In the genomic region with DNA sequence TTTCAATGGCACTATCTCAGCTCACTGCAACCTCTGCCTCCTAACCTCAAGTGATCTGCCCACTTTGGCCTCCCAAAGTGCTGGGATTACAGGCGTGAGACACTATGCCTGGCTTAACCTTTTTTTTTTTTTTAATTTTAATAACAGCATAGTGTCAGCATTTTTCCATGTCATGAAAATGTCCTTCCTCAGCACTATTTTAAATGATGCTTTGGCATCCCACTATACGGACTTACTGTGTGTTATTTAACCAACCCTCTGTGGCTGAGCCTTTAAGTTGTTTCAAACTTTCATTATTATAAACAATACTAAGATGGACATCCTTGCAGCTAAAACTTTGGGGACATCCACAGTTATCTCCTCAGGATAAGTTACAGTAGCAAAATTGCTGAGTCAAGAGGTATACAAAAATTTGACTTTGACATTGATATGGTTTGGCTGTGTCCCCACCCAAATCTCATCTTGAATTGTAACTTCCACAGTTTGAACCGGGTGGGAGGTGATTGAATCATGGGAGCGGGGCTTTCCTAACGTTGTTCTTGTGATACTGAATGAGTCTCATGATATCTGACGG, we compare ENCODE assay signal across 6 cellular contexts.
"Had no signal": no experiment of that assay in that cellular context is flagged by ENCODE, and none has a peak within 500 bp of the region (broad histone marks: within the 10 kb centered on the region; RNA-seq: fewer than 3 reads in every experiment).

No MANE protein-coding gene starts in this region.

- H3K9me3 Mint-ChIP-seq: IgD-negative memory B cell had no signal

- H3K27ac Mint-ChIP-seq: IgD-negative memory B cell had no signal

- H3K27ac ChIP-seq: HL-60 had no signal

- DNase-seq: GOT3, H7, HCEC 1CT, KG1 had no signal
